1 cellular context compared by ENCODE assay signal in genomic region chr10:70815504-70816219, GRCh38.
A peak's percentile ranks its signal among the peaks of the same experiment; 100 is the strongest.
TF ChIP-seq lines count a peak whose summit lies in the region.

A gene with protein sequence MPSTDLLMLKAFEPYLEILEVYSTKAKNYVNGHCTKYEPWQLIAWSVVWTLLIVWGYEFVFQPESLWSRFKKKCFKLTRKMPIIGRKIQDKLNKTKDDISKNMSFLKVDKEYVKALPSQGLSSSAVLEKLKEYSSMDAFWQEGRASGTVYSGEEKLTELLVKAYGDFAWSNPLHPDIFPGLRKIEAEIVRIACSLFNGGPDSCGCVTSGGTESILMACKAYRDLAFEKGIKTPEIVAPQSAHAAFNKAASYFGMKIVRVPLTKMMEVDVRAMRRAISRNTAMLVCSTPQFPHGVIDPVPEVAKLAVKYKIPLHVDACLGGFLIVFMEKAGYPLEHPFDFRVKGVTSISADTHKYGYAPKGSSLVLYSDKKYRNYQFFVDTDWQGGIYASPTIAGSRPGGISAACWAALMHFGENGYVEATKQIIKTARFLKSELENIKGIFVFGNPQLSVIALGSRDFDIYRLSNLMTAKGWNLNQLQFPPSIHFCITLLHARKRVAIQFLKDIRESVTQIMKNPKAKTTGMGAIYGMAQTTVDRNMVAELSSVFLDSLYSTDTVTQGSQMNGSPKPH (plus strand): TSS chr10:70815948. CDS start chr10:70816854, 906 bp downstream.

TF ChIP-seq in K562, 482 proteins besides CTCF, POLR2A, EP300 and RAD21 (continued from another document and continues in another):
- no peak for TF ChIP-seq ATF3 (IDR thresholded peaks at IDR 0.05)
- no peak for TF ChIP-seq ATF3 (CRISPR knock-in tag; conservative IDR thresholded peaks at IDR 0.05)
- TF ChIP-seq ZNF586 (CRISPR knock-in tag; conservative IDR thresholded peaks at IDR 0.05), result no peak
- TF ChIP-seq KDM5B (IDR thresholded peaks at IDR 0.05; ENCODE audit: insufficient replicate concordance, low read depth, low read length), result no peak
- TF ChIP-seq SREBF2 (CRISPR knock-in tag; IDR thresholded peaks at IDR 0.05), result no peak
- no peak for TF ChIP-seq DNMT1 (IDR thresholded peaks at IDR 0.05)
- no peak for TF ChIP-seq GTF2A2 (tag; IDR thresholded peaks at IDR 0.05)
- TF ChIP-seq, protein P1, sequence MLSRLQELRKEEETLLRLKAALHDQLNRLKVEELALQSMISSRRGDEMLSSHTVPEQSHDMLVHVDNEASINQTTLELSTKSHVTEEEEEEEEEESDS (CRISPR knock-in tag; IDR thresholded peaks at IDR 0.05), result no peak
- TF ChIP-seq ZNF184 (CRISPR knock-in tag; IDR thresholded peaks at IDR 0.05), result no peak
- no peak for TF ChIP-seq PBX2 (CRISPR knock-in tag; IDR thresholded peaks at IDR 0.05; ENCODE audit: low read depth)
- no peak for TF ChIP-seq PBX2 (tag; conservative IDR thresholded peaks at IDR 0.05; ENCODE audit: low read depth)
- no peak for TF ChIP-seq ARNT (IDR thresholded peaks at IDR 0.05)
- TF ChIP-seq BCL6 (CRISPR knock-in tag; IDR thresholded peaks at IDR 0.05), result no peak
- TF ChIP-seq KAT2B (IDR thresholded peaks at IDR 0.05; ENCODE audit: low read depth, low read length), result no peak
- TF ChIP-seq ZNF589 (CRISPR knock-in tag; IDR thresholded peaks at IDR 0.05; ENCODE audit: low read depth), result no peak
- TF ChIP-seq ZNF75A (CRISPR knock-in tag; IDR thresholded peaks at IDR 0.05), result no peak
- TF ChIP-seq, protein P2, sequence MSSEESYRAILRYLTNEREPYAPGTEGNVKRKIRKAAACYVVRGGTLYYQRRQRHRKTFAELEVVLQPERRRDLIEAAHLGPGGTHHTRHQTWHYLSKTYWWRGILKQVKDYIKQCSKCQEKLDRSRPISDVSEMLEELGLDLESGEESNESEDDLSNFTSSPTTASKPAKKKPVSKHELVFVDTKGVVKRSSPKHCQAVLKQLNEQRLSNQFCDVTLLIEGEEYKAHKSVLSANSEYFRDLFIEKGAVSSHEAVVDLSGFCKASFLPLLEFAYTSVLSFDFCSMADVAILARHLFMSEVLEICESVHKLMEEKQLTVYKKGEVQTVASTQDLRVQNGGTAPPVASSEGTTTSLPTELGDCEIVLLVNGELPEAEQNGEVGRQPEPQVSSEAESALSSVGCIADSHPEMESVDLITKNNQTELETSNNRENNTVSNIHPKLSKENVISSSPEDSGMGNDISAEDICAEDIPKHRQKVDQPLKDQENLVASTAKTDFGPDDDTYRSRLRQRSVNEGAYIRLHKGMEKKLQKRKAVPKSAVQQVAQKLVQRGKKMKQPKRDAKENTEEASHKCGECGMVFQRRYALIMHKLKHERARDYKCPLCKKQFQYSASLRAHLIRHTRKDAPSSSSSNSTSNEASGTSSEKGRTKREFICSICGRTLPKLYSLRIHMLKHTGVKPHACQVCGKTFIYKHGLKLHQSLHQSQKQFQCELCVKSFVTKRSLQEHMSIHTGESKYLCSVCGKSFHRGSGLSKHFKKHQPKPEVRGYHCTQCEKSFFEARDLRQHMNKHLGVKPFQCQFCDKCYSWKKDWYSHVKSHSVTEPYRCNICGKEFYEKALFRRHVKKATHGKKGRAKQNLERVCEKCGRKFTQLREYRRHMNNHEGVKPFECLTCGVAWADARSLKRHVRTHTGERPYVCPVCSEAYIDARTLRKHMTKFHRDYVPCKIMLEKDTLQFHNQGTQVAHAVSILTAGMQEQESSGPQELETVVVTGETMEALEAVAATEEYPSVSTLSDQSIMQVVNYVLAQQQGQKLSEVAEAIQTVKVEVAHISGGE (CRISPR knock-in tag; IDR thresholded peaks at IDR 0.05), result peak in 1 of 3 experiments; percentile 85; a peak in 2 of 6 replicates
- no peak for TF ChIP-seq ZNF79 (CRISPR knock-in tag; IDR thresholded peaks at IDR 0.05; ENCODE audit: low read depth)
- TF ChIP-seq ZNF551 (CRISPR knock-in tag; IDR thresholded peaks at IDR 0.05), result no peak
- TF ChIP-seq RBM22 (IDR thresholded peaks at IDR 0.05; ENCODE audit: low read depth, low read length, poor library complexity, severe bottlenecking), result no peak
- TF ChIP-seq ZNF668 (CRISPR knock-in tag; IDR thresholded peaks at IDR 0.05), result no peak
- no peak for TF ChIP-seq ZNF324 (CRISPR knock-in tag; IDR thresholded peaks at IDR 0.05)
- TF ChIP-seq ELF1 (tag; IDR thresholded peaks at IDR 0.05), result peak; percentile 86
- no peak for TF ChIP-seq SETDB1 (IDR thresholded peaks at IDR 0.05; ENCODE audit: low read length)
- no peak for TF ChIP-seq ZNF316 (IDR thresholded peaks at IDR 0.05)
- TF ChIP-seq HNRNPK (IDR thresholded peaks at IDR 0.05; ENCODE audit: low read depth, low read length, poor library complexity, severe bottlenecking), result no peak
- no peak for TF ChIP-seq ZNF830 (CRISPR knock-in tag; IDR thresholded peaks at IDR 0.05)
- TF ChIP-seq CUX1 (CRISPR knock-in tag; IDR thresholded peaks at IDR 0.05), result no peak
- TF ChIP-seq PRPF4 (IDR thresholded peaks at IDR 0.05; ENCODE audit: insufficient read depth, low read depth, low read length, poor library complexity, severe bottlenecking), result no peak
- no peak for TF ChIP-seq PHB (CRISPR knock-in tag; IDR thresholded peaks at IDR 0.05)
- no peak for TF ChIP-seq ZKSCAN3 (CRISPR knock-in tag; IDR thresholded peaks at IDR 0.05)
- TF ChIP-seq TFAM (CRISPR knock-in tag; conservative IDR thresholded peaks at IDR 0.05), result no peak
- TF ChIP-seq NBN (IDR thresholded peaks at IDR 0.05; ENCODE audit: low read depth), result no peak
- no peak for TF ChIP-seq CHD2 (IDR thresholded peaks at IDR 0.05; ENCODE audit: low read depth, low read length)
- TF ChIP-seq PHF8 (IDR thresholded peaks at IDR 0.05; ENCODE audit: borderline replicate concordance, low read length), result peak; percentile 69; the same call in 1 of the 2 replicates
- no peak for TF ChIP-seq MXI1 (IDR thresholded peaks at IDR 0.05; ENCODE audit: low read depth, low read length)
- no peak for TF ChIP-seq MLX (CRISPR knock-in tag; conservative IDR thresholded peaks at IDR 0.05)
- TF ChIP-seq GABPB2 (CRISPR knock-in tag; conservative IDR thresholded peaks at IDR 0.05), result no peak
- no peak for TF ChIP-seq ZNF134 (CRISPR knock-in tag; conservative IDR thresholded peaks at IDR 0.05)
- TF ChIP-seq POLR3G (IDR thresholded peaks at IDR 0.05; ENCODE audit: extremely low read depth, insufficient read length, insufficient replicate concordance), result no peak
- TF ChIP-seq KLF1 (tag; IDR thresholded peaks at IDR 0.05), result peak; percentile 51; the same call in 1 of the 2 replicates
- no peak for TF ChIP-seq THRAP3 (IDR thresholded peaks at IDR 0.05; ENCODE audit: borderline replicate concordance)
- TF ChIP-seq ZZZ3 (IDR thresholded peaks at IDR 0.05), result no peak
- no peak for TF ChIP-seq ZNF174 (CRISPR knock-in tag; IDR thresholded peaks at IDR 0.05)
- no peak for TF ChIP-seq ARID2 (IDR thresholded peaks at IDR 0.05)
- no peak for TF ChIP-seq MEF2A (IDR thresholded peaks at IDR 0.05; ENCODE audit: control insufficient read depth, low read depth, low read length)
- no peak for TF ChIP-seq SMARCA5 (IDR thresholded peaks at IDR 0.05)
- TF ChIP-seq ZNF165 (CRISPR knock-in tag; IDR thresholded peaks at IDR 0.05; ENCODE audit: borderline replicate concordance), result 0 out of 2 replicates have a peak, but pooled peaks have one; percentile 4
- TF ChIP-seq NR2C1 (IDR thresholded peaks at IDR 0.05), result no peak
- no peak for TF ChIP-seq NR2C1 (tag; IDR thresholded peaks at IDR 0.05)
- TF ChIP-seq ZNF239 (CRISPR knock-in tag; IDR thresholded peaks at IDR 0.05), result no peak
- no peak for TF ChIP-seq C11orf30 (IDR thresholded peaks at IDR 0.05; ENCODE audit: low read depth)
- no peak for TF ChIP-seq RNF2 (IDR thresholded peaks at IDR 0.05)
- TF ChIP-seq MED1 (CRISPR knock-in tag; IDR thresholded peaks at IDR 0.05; ENCODE audit: borderline replicate concordance), result no peak
- TF ChIP-seq FOXJ3 (CRISPR knock-in tag; IDR thresholded peaks at IDR 0.05), result no peak
- TF ChIP-seq, protein P3, sequence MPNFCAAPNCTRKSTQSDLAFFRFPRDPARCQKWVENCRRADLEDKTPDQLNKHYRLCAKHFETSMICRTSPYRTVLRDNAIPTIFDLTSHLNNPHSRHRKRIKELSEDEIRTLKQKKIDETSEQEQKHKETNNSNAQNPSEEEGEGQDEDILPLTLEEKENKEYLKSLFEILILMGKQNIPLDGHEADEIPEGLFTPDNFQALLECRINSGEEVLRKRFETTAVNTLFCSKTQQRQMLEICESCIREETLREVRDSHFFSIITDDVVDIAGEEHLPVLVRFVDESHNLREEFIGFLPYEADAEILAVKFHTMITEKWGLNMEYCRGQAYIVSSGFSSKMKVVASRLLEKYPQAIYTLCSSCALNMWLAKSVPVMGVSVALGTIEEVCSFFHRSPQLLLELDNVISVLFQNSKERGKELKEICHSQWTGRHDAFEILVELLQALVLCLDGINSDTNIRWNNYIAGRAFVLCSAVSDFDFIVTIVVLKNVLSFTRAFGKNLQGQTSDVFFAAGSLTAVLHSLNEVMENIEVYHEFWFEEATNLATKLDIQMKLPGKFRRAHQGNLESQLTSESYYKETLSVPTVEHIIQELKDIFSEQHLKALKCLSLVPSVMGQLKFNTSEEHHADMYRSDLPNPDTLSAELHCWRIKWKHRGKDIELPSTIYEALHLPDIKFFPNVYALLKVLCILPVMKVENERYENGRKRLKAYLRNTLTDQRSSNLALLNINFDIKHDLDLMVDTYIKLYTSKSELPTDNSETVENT (CRISPR knock-in tag; IDR thresholded peaks at IDR 0.05), result peak; percentile 64; the same call in 1 of the 2 replicates
- no peak for TF ChIP-seq ZNF121 (CRISPR knock-in tag; conservative IDR thresholded peaks at IDR 0.05)
- no peak for TF ChIP-seq SMAD1 (IDR thresholded peaks at IDR 0.05; ENCODE audit: low read depth, low read length, partially characterized antibody)
- TF ChIP-seq, protein P4, sequence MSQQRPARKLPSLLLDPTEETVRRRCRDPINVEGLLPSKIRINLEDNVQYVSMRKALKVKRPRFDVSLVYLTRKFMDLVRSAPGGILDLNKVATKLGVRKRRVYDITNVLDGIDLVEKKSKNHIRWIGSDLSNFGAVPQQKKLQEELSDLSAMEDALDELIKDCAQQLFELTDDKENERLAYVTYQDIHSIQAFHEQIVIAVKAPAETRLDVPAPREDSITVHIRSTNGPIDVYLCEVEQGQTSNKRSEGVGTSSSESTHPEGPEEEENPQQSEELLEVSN (IDR thresholded peaks at IDR 0.05; ENCODE audit: borderline replicate concordance in 1 of 2, extremely low read depth in 1 of 2, insufficient read depth in 1 of 2, insufficient read length in 1 of 2, low read depth in 1 of 2, low read length in 1 of 2, poor library complexity in 1 of 2, severe bottlenecking in 1 of 2), result peak in 1 of 2 experiments; percentile 73
